Comparison of ENCODE assay signal across 1 cellular context in the genomic region with DNA sequence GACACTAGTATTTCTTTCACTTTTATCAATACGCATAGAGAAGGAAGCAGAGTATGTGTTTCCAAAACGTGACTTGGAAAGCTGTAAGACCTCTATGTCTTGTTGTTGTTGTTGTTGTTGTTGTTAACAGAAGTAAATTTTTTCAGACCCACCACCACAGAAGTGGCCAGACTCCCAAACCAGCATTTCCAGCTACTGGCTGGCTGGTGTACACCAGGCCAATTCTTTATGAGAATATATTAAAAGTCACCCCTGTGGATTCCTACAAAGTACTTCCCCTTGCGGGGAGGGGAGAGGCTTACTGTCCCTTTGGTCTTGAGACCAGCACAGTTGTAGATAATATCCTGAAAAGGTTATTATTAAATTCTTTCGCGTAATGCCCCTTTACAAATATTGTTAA.
TF ChIP-seq lines count a peak whose summit lies in the region.

No MANE protein-coding gene starts in this region.

TF ChIP-seq in HCT116, 20 proteins besides CTCF, POLR2A, EP300 and RAD21 (continued from another document):
- TF ChIP-seq, protein P1, sequence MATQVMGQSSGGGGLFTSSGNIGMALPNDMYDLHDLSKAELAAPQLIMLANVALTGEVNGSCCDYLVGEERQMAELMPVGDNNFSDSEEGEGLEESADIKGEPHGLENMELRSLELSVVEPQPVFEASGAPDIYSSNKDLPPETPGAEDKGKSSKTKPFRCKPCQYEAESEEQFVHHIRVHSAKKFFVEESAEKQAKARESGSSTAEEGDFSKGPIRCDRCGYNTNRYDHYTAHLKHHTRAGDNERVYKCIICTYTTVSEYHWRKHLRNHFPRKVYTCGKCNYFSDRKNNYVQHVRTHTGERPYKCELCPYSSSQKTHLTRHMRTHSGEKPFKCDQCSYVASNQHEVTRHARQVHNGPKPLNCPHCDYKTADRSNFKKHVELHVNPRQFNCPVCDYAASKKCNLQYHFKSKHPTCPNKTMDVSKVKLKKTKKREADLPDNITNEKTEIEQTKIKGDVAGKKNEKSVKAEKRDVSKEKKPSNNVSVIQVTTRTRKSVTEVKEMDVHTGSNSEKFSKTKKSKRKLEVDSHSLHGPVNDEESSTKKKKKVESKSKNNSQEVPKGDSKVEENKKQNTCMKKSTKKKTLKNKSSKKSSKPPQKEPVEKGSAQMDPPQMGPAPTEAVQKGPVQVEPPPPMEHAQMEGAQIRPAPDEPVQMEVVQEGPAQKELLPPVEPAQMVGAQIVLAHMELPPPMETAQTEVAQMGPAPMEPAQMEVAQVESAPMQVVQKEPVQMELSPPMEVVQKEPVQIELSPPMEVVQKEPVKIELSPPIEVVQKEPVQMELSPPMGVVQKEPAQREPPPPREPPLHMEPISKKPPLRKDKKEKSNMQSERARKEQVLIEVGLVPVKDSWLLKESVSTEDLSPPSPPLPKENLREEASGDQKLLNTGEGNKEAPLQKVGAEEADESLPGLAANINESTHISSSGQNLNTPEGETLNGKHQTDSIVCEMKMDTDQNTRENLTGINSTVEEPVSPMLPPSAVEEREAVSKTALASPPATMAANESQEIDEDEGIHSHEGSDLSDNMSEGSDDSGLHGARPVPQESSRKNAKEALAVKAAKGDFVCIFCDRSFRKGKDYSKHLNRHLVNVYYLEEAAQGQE (IDR thresholded peaks at IDR 0.05; ENCODE audit: low read depth): no peak
- TF ChIP-seq EGR1 (IDR thresholded peaks at IDR 0.05; ENCODE audit: low read depth): no peak
- no peak for TF ChIP-seq CBX3 (IDR thresholded peaks at IDR 0.05; ENCODE audit: low read depth)
- TF ChIP-seq YY1 (IDR thresholded peaks at IDR 0.05; ENCODE audit: extremely low read depth, insufficient replicate concordance, low read depth, low read length): no peak
- TF ChIP-seq FOSL1 (IDR thresholded peaks at IDR 0.05; ENCODE audit: low read depth): no peak
- TF ChIP-seq, protein P2, sequence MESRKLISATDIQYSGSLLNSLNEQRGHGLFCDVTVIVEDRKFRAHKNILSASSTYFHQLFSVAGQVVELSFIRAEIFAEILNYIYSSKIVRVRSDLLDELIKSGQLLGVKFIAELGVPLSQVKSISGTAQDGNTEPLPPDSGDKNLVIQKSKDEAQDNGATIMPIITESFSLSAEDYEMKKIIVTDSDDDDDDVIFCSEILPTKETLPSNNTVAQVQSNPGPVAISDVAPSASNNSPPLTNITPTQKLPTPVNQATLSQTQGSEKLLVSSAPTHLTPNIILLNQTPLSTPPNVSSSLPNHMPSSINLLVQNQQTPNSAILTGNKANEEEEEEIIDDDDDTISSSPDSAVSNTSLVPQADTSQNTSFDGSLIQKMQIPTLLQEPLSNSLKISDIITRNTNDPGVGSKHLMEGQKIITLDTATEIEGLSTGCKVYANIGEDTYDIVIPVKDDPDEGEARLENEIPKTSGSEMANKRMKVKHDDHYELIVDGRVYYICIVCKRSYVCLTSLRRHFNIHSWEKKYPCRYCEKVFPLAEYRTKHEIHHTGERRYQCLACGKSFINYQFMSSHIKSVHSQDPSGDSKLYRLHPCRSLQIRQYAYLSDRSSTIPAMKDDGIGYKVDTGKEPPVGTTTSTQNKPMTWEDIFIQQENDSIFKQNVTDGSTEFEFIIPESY (IDR thresholded peaks at IDR 0.05; ENCODE audit: extremely low read depth, insufficient replicate concordance, low read length): no peak
- TF ChIP-seq ZNF274 (IDR thresholded peaks at IDR 0.05; ENCODE audit: low read depth, low read length): no peak
- no peak for TF ChIP-seq SRF (IDR thresholded peaks at IDR 0.05; ENCODE audit: low read depth)
- no peak for TF ChIP-seq JUND (IDR thresholded peaks at IDR 0.05)
- TF ChIP-seq CEBPB (IDR thresholded peaks at IDR 0.05; ENCODE audit: low read depth): no peak
- no peak for TF ChIP-seq SIN3A (IDR thresholded peaks at IDR 0.05; ENCODE audit: low read depth)
- TF ChIP-seq POLR2AphosphoS5 (IDR thresholded peaks at IDR 0.05; ENCODE audit: low read depth, low read length): no peak
- no peak for TF ChIP-seq ZFX (IDR thresholded peaks at IDR 0.05)
- TF ChIP-seq, protein P3, sequence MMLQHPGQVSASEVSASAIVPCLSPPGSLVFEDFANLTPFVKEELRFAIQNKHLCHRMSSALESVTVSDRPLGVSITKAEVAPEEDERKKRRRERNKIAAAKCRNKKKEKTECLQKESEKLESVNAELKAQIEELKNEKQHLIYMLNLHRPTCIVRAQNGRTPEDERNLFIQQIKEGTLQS (IDR thresholded peaks at IDR 0.05): no peak
- no peak for TF ChIP-seq ELF1 (IDR thresholded peaks at IDR 0.05; ENCODE audit: borderline replicate concordance, low read depth)
- no peak for TF ChIP-seq EZH2phosphoT487 (IDR thresholded peaks at IDR 0.05; ENCODE audit: borderline replicate concordance)
